Comparison of ENCODE assay signal across 8 cellular contexts in genomic region chr10:126749030-126749655, GRCh38.
DNase-seq lines count a peak whose midpoint lies in the region; ATAC-seq and TF ChIP-seq lines count a peak whose summit lies in the region.

No MANE protein-coding gene starts in this region.

- peak in 1 of 2 donors; percentile 50 for ATAC-seq in CD4-positive, CD25-positive, alpha-beta regulatory T cell (ENCODE audit: low read depth in 2 of 2)
- ATAC-seq in GM19467 (IDR thresholded peaks at IDR 0.05; ENCODE audit: unreplicated experiment) = peak; percentile 80
- no peak for ATAC-seq in HG02840 (IDR thresholded peaks at IDR 0.05; ENCODE audit: low FRiP score, unreplicated experiment)

- H3K79me2 ChIP-seq in MM.1S (ENCODE audit: low read length) = no peaks in the 10 kb centered on the region

- no peak overlapping the region for H2AFZ ChIP-seq in MM.1S (ENCODE audit: low read length)

- no peak overlapping the region for H3K9ac ChIP-seq in MM.1S (ENCODE audit: low read length)

- H3F3A ChIP-seq in MM.1S (ENCODE audit: insufficient read depth, low read length) = no peaks in the 10 kb centered on the region

- H4K20me1 ChIP-seq in MM.1S (ENCODE audit: insufficient read depth, low read length) = no peaks in the 10 kb centered on the region

- no peaks in the 10 kb centered on the region for H3K9me2 ChIP-seq in MM.1S (replicated peaks; ENCODE audit: insufficient read depth, low read length)

- H3K4me1 Mint-ChIP-seq in CD4-positive, CD25-positive, alpha-beta regulatory T cell = no peaks in the 10 kb centered on the region

- peak in 2 of 3 donors; percentile 27 to 52 for DNase-seq in CD4-positive, CD25-positive, alpha-beta regulatory T cell
- DNase-seq in MM.1S (peak; percentile 58), kidney tubule cell (ENCODE audit: low spot score) (peak; percentile 75)
- DNase-seq in central memory CD4-positive, alpha-beta T cell = peak; percentile 5
- peak; percentile 4 for DNase-seq in stimulated activated CD4-positive, alpha-beta T cell treated with anti-CD3 and anti-CD28 coated beads, Interleukin-2, amount 100 ng/mL, for 4 hours (ENCODE audit: low read depth)

- H3K36me3 ChIP-seq in CD4-positive, CD25-positive, alpha-beta regulatory T cell (ENCODE audit: control insufficient read depth, insufficient read depth, low read length) = no peaks in the 10 kb centered on the region
- H3K36me3 ChIP-seq in MM.1S (replicated peaks; ENCODE audit: insufficient read depth, low read length) = no peaks in the 10 kb centered on the region

- H3K9me3 ChIP-seq in CD4-positive, CD25-positive, alpha-beta regulatory T cell (ENCODE audit: control insufficient read depth in 2 of 2, low read length in 2 of 2) = no peaks in the 10 kb centered on the region
- H3K9me3 ChIP-seq in MM.1S (replicated peaks; ENCODE audit: insufficient read depth, low read length) = no peaks in the 10 kb centered on the region

- H3K4me3 ChIP-seq in CD4-positive, CD25-positive, alpha-beta regulatory T cell (ENCODE audit: low read depth, low read length) = no peak overlapping the region
- no peak overlapping the region for H3K4me3 ChIP-seq in MM.1S (ENCODE audit: low read length)

- H3K36me3 Mint-ChIP-seq in CD4-positive, CD25-positive, alpha-beta regulatory T cell = no peaks in the 10 kb centered on the region

- peaks cover 9% of the 10 kb centered on the region for H3K27me3 Mint-ChIP-seq in CD4-positive, CD25-positive, alpha-beta regulatory T cell

- H3K4me2 ChIP-seq in MM.1S (ENCODE audit: low read depth, low read length) = no peak overlapping the region

- no peak overlapping the region for H3K27ac ChIP-seq in CD4-positive, CD25-positive, alpha-beta regulatory T cell (ENCODE audit: insufficient read depth, low read length, poor library complexity, severe bottlenecking)
- H3K27ac ChIP-seq in MM.1S (ENCODE audit: low read length) (no peak overlapping the region), VCaP (no peak overlapping the region)

- H3K27me3 ChIP-seq in CD4-positive, CD25-positive, alpha-beta regulatory T cell (ENCODE audit: control insufficient read depth, insufficient read depth, low read length) = no peaks in the 10 kb centered on the region
- no peaks in the 10 kb centered on the region for H3K27me3 ChIP-seq in MM.1S (replicated peaks; ENCODE audit: insufficient read depth, low read length)

- no peak overlapping the region for H3K4me3 Mint-ChIP-seq in CD4-positive, CD25-positive, alpha-beta regulatory T cell

- no peak overlapping the region for H3K27ac Mint-ChIP-seq in CD4-positive, CD25-positive, alpha-beta regulatory T cell

- H3K4me1 ChIP-seq in CD4-positive, CD25-positive, alpha-beta regulatory T cell (ENCODE audit: control insufficient read depth, insufficient read depth, low read length, poor library complexity, severe bottlenecking) = no peaks in the 10 kb centered on the region
- no peaks in the 10 kb centered on the region for H3K4me1 ChIP-seq in MM.1S (ENCODE audit: low read length)

- H3K9me3 Mint-ChIP-seq in CD4-positive, CD25-positive, alpha-beta regulatory T cell = peaks cover 0 to 4% (median 0%) of the 10 kb centered on the region in 7 donors

- TF ChIP-seq CTCF in MM.1S (IDR thresholded peaks at IDR 0.05; ENCODE audit: low read length) (peak; percentile 54), VCaP (conservative IDR thresholded peaks at IDR 0.05) (peak; percentile 69)

Comparison
In these comparisons a context has a peak if more than half of its experiments do, and no peak if none do; other contexts are left out.
1. DNase-seq: peak in every context shown above with its lines; median percentile 75 in kidney tubule cell; 58 in MM.1S; 40 in CD4-positive, CD25-positive, alpha-beta regulatory T cell; 5 in central memory CD4-positive, alpha-beta T cell; 4 in stimulated activated CD4-positive, alpha-beta T cell treated with anti-CD3 and anti-CD28 coated beads, Interleukin-2, amount 100 ng/mL, for 4 hours.